8 cellular contexts compared by ENCODE assay signal in the genomic region with DNA sequence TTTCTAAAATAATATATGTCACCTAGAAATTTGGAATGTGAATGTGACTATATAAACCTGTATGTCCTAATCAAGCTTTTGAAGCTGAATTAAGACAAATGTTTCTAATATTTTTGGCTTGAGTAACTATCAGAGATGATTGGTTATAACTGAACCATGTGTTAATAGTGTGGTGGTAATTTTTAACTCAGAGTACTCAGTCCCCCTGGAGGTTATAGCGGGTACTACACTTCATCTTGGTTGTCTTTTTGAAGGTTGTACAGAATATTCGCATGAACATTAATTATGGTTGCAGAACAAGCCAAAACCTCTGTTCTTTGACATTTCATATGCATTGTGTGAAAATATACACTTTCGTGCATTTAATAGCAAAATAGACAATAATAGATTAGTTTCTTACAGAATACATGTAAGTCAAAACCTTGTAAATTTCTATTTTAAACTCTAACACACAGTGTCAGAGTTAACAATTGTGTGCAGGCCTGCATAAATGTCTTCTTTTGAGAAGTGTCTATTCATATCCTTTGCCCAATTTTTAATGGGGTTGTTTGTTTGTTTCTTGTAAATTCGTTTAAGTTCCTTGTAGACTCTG.
DNase-seq lines count a peak whose midpoint lies in the region; ATAC-seq and FAIRE-seq lines count a peak whose summit lies in the region.

No MANE protein-coding gene starts in this region.

- no peak for FAIRE-seq in GM19239 (lab: Jason Lieb, UNC)

- peak; percentile 79 for ATAC-seq in HG03442 (IDR thresholded peaks at IDR 0.05; ENCODE audit: unreplicated experiment)

- DNase-seq in NCI-H1417 (lab: John Stamatoyannopoulos, UW), result peak; percentile 4 to 72 (median 30)
- DNase-seq in NCI-H1417 treated with DMSO at 0.1 percent for 48 hours (lab: John Stamatoyannopoulos, UW), result no peak
- DNase-seq in GM19239 (ENCODE audit: insufficient read length, low spot score), result peak; percentile 8
- peak; percentile 67 for DNase-seq in RPMI8226
- peak; percentile 52 to 66 for DNase-seq in dermis microvascular lymphatic vessel endothelial cell (ENCODE audit: low read depth in 2 of 2)
- DNase-seq in midbrain (lab: John Stamatoyannopoulos, UW), result peak; percentile 15
- no peak for DNase-seq in Ammon's horn (ENCODE audit: low spot score)

Comparison
In these comparisons a context has a peak if more than half of its experiments do, and no peak if none do; other contexts are left out.
1. DNase-seq: peak in NCI-H1417 (3 of 3), GM19239 (single experiment), RPMI8226 (single experiment), dermis microvascular lymphatic vessel endothelial cell (2 of 2) and midbrain (single experiment); none in NCI-H1417 treated with DMSO at 0.1 percent for 48 hours (single experiment) and Ammon's horn (single experiment).